In genomic region chr16:15967223-15967546, GRCh38 we compare ENCODE assay signal across 17 cellular contexts. TPM values are rescaled to one million over a fixed set of nuclear protein-coding genes. Genes with fewer than 3 reads are reported as not detected.
A peak's percentile ranks its signal among the peaks of the same experiment; 100 is the strongest.
DNase-seq lines count a peak whose midpoint lies in the region; ATAC-seq and TF ChIP-seq lines count a peak whose summit lies in the region.
"Had no signal": no experiment of that assay in that cellular context is flagged by ENCODE, and none has a peak within 500 bp of the region (broad histone marks: within the 10 kb centered on the region; RNA-seq: fewer than 3 reads in every experiment).

No MANE protein-coding gene starts in this region.

- H3K4me3 ChIP-seq in IMR-90 (ENCODE audit: insufficient read depth, low read depth, low read length) (no peak overlapping the region), sigmoid colon (no peak overlapping the region), adrenal gland (no peak overlapping the region)
- H3K4me3 ChIP-seq: heart right ventricle, suprapubic skin had no signal

- BruUV-seq in IMR-90 (replicated peaks; lab: Mats Ljungman, UMichigan) = no TSS peak

- no peak overlapping the region for H3K4me3 Mint-ChIP-seq in activated CD4-positive, alpha-beta T cell treated with anti-CD3 and anti-CD28 coated beads, Interleukin-2, amount 10 ng/mL, durations not matched to agents 7 days and 5 days
- no peak overlapping the region for H3K4me3 Mint-ChIP-seq in activated CD4-positive, alpha-beta T cell treated with anti-CD3 and anti-CD28 coated beads for 36 hours
- no peak overlapping the region for H3K4me3 Mint-ChIP-seq in chondrocyte (ENCODE audit: unreplicated experiment)
- no peak overlapping the region for H3K4me3 Mint-ChIP-seq in endothelial cell (ENCODE audit: unreplicated experiment)

- peak overlapping the region; percentile 9 to 51; a peak in 1 of 4 replicates for H4K8ac ChIP-seq in IMR-90 (ENCODE audit: low read depth in 2 of 2, low read length in 2 of 2)

- no peak for ATAC-seq in activated CD4-positive, alpha-beta T cell treated with anti-CD3 and anti-CD28 coated beads for 36 hours
- ATAC-seq in IMR-90 (ENCODE audit: low read depth) (peak; percentile 15), GM19455 (IDR thresholded peaks at IDR 0.05; ENCODE audit: unreplicated experiment) (no peak)

- H2BK120ac ChIP-seq in IMR-90 (ENCODE audit: low read depth, low read length) = peak overlapping the region; percentile 50

- no peak for DNase-seq in activated CD4-positive, alpha-beta T cell treated with anti-CD3 and anti-CD28 coated beads, Interleukin-2, amount 10 ng/mL, durations not matched to agents 7 days and 5 days
- no peak for DNase-seq in activated CD4-positive, alpha-beta T cell treated with anti-CD3 and anti-CD28 coated beads for 36 hours
- no peak for DNase-seq in IMR-90
- DNase-seq in chondrocyte (ENCODE audit: low spot score) = no peak
- no peak for DNase-seq in sigmoid colon
- DNase-seq in endothelial cell (ENCODE audit: low spot score) = no peak
- no peak for DNase-seq in adrenal gland
- DNase-seq: activated effector memory CD4-positive, alpha-beta T cell treated with Interleukin-2 at 50 U/mL for 16 hours; erythroblast; GDM1; heart right ventricle; NCI-H146; NCI-H345; stimulated activated CD4-positive, alpha-beta T cell treated with anti-CD3 and anti-CD28 coated beads, Interleukin-4, amount 100 ng/mL, for 1 hour; stimulated activated CD8-positive, alpha-beta memory T cell treated with anti-CD3 and anti-CD28 coated beads, Interleukin-4, amount 100 ng/mL, for 48 hours had no signal

- H3K4ac ChIP-seq in IMR-90 (ENCODE audit: low read depth, low read length) = peak overlapping the region; percentile 56

- H3K9me1 ChIP-seq in IMR-90 (ENCODE audit: insufficient read depth, low read length) = peaks cover 35% of the 10 kb centered on the region

- H3K9ac ChIP-seq in IMR-90 (ENCODE audit: low read depth, low read length) = no peak overlapping the region

- H2BK15ac ChIP-seq in IMR-90 (ENCODE audit: low read depth, low read length) = peak overlapping the region; percentile 5; the same call in 1 of the 3 replicates

- peaks cover 24% of the 10 kb centered on the region for H3K36me3 ChIP-seq in IMR-90 (ENCODE audit: control insufficient read depth, insufficient read depth, low read length)
- no peaks in the 10 kb centered on the region for H3K36me3 ChIP-seq in sigmoid colon
- no peaks in the 10 kb centered on the region for H3K36me3 ChIP-seq in adrenal gland (replicated peaks in 1 of 2)
- H3K36me3 ChIP-seq: suprapubic skin had no signal

- H3K27ac Mint-ChIP-seq in activated CD4-positive, alpha-beta T cell treated with anti-CD3 and anti-CD28 coated beads, Interleukin-2, amount 10 ng/mL, durations not matched to agents 7 days and 5 days = peak overlapping the region; percentile 36
- H3K27ac Mint-ChIP-seq in activated CD4-positive, alpha-beta T cell treated with anti-CD3 and anti-CD28 coated beads for 36 hours = no peak overlapping the region
- peak overlapping the region; percentile 49 for H3K27ac Mint-ChIP-seq in chondrocyte (ENCODE audit: unreplicated experiment)
- no peak overlapping the region for H3K27ac Mint-ChIP-seq in endothelial cell (ENCODE audit: unreplicated experiment)

- dilution Hi-C loops in IMR-90 (cut with HindIII; ENCODE audit: low sequenced_read_pairs, unreplicated experiment) = no loop called here

- in situ Hi-C loops in IMR-90 (cut with MboI; ENCODE audit: low sequenced_read_pairs) = no loop called here

- H3K4me2 ChIP-seq in IMR-90 (ENCODE audit: low read depth, low read length) = peak overlapping the region; percentile 64

- no peak for TF ChIP-seq RAD21 in IMR-90 (IDR thresholded peaks at IDR 0.05; ENCODE audit: low read length)

- H2AK5ac ChIP-seq in IMR-90 (ENCODE audit: low read depth, low read length) = no peak overlapping the region

- peaks cover 33% of the 10 kb centered on the region for H3K9me3 Mint-ChIP-seq in activated CD4-positive, alpha-beta T cell treated with anti-CD3 and anti-CD28 coated beads, Interleukin-2, amount 10 ng/mL, durations not matched to agents 7 days and 5 days
- peaks cover 25% of the 10 kb centered on the region for H3K9me3 Mint-ChIP-seq in activated CD4-positive, alpha-beta T cell treated with anti-CD3 and anti-CD28 coated beads for 36 hours (ENCODE audit: low read depth)
- H3K9me3 Mint-ChIP-seq in chondrocyte (ENCODE audit: low read depth) (peaks cover 1% of the 10 kb centered on the region), endothelial cell (ENCODE audit: unreplicated experiment) (no peaks in the 10 kb centered on the region)

- peak overlapping the region; percentile 58 for H2BK20ac ChIP-seq in IMR-90 (ENCODE audit: low read depth, low read length)

- POLR2A ChIA-PET in activated CD4-positive, alpha-beta T cell treated with anti-CD3 and anti-CD28 coated beads, Interleukin-2, amount 10 ng/mL, durations not matched to agents 7 days and 5 days (lab: Charles Lee) = no interaction called here
- POLR2A ChIA-PET in activated CD4-positive, alpha-beta T cell treated with anti-CD3 and anti-CD28 coated beads for 36 hours (lab: Charles Lee) = no interaction called here
- POLR2A ChIA-PET in IMR-90 (lab: Charles Lee; ENCODE audit: unreplicated experiment) = interaction anchor here (0.5 kb wide), 1 partner anchor 109 kb away, joined by 3 read pairs; no protein-coding TSS in a partner anchor

- no peak for TF ChIP-seq EP300 in sigmoid colon (IDR thresholded peaks at IDR 0.05)

- peak overlapping the region; percentile 16; the same call in 1 of the 2 replicates for H4K5ac ChIP-seq in IMR-90 (ENCODE audit: low read depth, low read length)

- H2AFZ ChIP-seq in IMR-90 (replicated peaks; ENCODE audit: low read length, poor library complexity) = no peak overlapping the region

- TF ChIP-seq POLR2A in IMR-90 (IDR thresholded peaks at IDR 0.05; ENCODE audit: low read depth, low read length) (no peak), sigmoid colon (IDR thresholded peaks at IDR 0.05) (no peak), adrenal gland (IDR thresholded peaks at IDR 0.05) (no peak)

- H3K27ac ChIP-seq in IMR-90 (ENCODE audit: insufficient read depth, low read length) (peak overlapping the region; percentile 61; the same call in 1 of the 2 replicates), sigmoid colon (peak overlapping the region; percentile 23 to 66 (median 64)), adrenal gland (peak overlapping the region in 1 of 5 donors; percentile 49)
- H3K27ac ChIP-seq: heart right ventricle, suprapubic skin had no signal

- H2AK9ac ChIP-seq in IMR-90 (replicated peaks; ENCODE audit: low read depth, low read length, poor library complexity) = peak overlapping the region; percentile 96

- H3K18ac ChIP-seq in IMR-90 (ENCODE audit: low read depth, low read length) = peak overlapping the region; percentile 19; the same call in 1 of the 2 replicates

- H3K27me3 ChIP-seq in IMR-90 (ENCODE audit: control insufficient read depth, insufficient read depth, low read length) (no peaks in the 10 kb centered on the region), sigmoid colon (no peaks in the 10 kb centered on the region), adrenal gland (no peaks in the 10 kb centered on the region)
- H3K27me3 ChIP-seq: heart right ventricle, suprapubic skin had no signal

- peaks cover 80% of the 10 kb centered on the region for H4K20me1 ChIP-seq in IMR-90 (ENCODE audit: insufficient read depth, low read length)

- peak overlapping the region; percentile 72 for H2BK5ac ChIP-seq in IMR-90 (ENCODE audit: low read depth, low read length, poor library complexity, severe bottlenecking)

- CTCF ChIA-PET in activated CD4-positive, alpha-beta T cell treated with anti-CD3 and anti-CD28 coated beads, Interleukin-2, amount 10 ng/mL, durations not matched to agents 7 days and 5 days (lab: Charles Lee) = interaction anchor here (0.7 to 1.2 kb wide), 3 partner anchors 10 to 71 kb away, joined by 3 to 5 read pairs (median 3); no protein-coding TSS in a partner anchor
- CTCF ChIA-PET in activated CD4-positive, alpha-beta T cell treated with anti-CD3 and anti-CD28 coated beads for 36 hours (lab: Charles Lee) = no interaction called here
- CTCF ChIA-PET in IMR-90 (lab: Yijun Ruan, JAX) = no interaction called here

- H3K79me1 ChIP-seq in IMR-90 (ENCODE audit: low read depth in 1 of 2, low read length in 2 of 2) = peaks cover 12 to 83% of the 10 kb centered on the region in 2 experiments; a peak in 3 of 4 replicates

- H3K36me3 Mint-ChIP-seq in activated CD4-positive, alpha-beta T cell treated with anti-CD3 and anti-CD28 coated beads, Interleukin-2, amount 10 ng/mL, durations not matched to agents 7 days and 5 days (ENCODE audit: low read depth) = peaks cover 77% of the 10 kb centered on the region
- H3K36me3 Mint-ChIP-seq in activated CD4-positive, alpha-beta T cell treated with anti-CD3 and anti-CD28 coated beads for 36 hours (ENCODE audit: low read depth) = peaks cover 44% of the 10 kb centered on the region
- peaks cover under 1% of the 10 kb centered on the region for H3K36me3 Mint-ChIP-seq in chondrocyte (ENCODE audit: low read depth)
- H3K36me3 Mint-ChIP-seq in endothelial cell (ENCODE audit: low read depth, unreplicated experiment) = peaks cover 23% of the 10 kb centered on the region

- H3K56ac ChIP-seq in IMR-90 (ENCODE audit: extremely low read depth, insufficient read depth, low read length) = no peak overlapping the region

- no peaks in the 10 kb centered on the region for H3K27me3 Mint-ChIP-seq in activated CD4-positive, alpha-beta T cell treated with anti-CD3 and anti-CD28 coated beads, Interleukin-2, amount 10 ng/mL, durations not matched to agents 7 days and 5 days
- H3K27me3 Mint-ChIP-seq in activated CD4-positive, alpha-beta T cell treated with anti-CD3 and anti-CD28 coated beads for 36 hours = no peaks in the 10 kb centered on the region
- no peaks in the 10 kb centered on the region for H3K27me3 Mint-ChIP-seq in chondrocyte (ENCODE audit: low read depth)
- H3K27me3 Mint-ChIP-seq in endothelial cell (ENCODE audit: unreplicated experiment) = peaks cover 2% of the 10 kb centered on the region

- no peak overlapping the region; the same call in 1 of the 2 replicates for H3K23ac ChIP-seq in IMR-90 (ENCODE audit: low read depth, low read length)

- TF ChIP-seq CTCF in IMR-90 (conservative IDR thresholded peaks at IDR 0.05; ENCODE audit: low read depth, low read length) (no peak), chondrocyte (IDR thresholded peaks at IDR 0.05) (no peak), sigmoid colon (IDR thresholded peaks at IDR 0.05) (no peak), endothelial cell (IDR thresholded peaks at IDR 0.05; ENCODE audit: unreplicated experiment) (no peak), adrenal gland (IDR thresholded peaks at IDR 0.05) (no peak)

- H4K91ac ChIP-seq in IMR-90 (ENCODE audit: insufficient read depth, low read depth, low read length) = peak overlapping the region; percentile 43

- H3K4me1 Mint-ChIP-seq in activated CD4-positive, alpha-beta T cell treated with anti-CD3 and anti-CD28 coated beads, Interleukin-2, amount 10 ng/mL, durations not matched to agents 7 days and 5 days = peaks cover 30% of the 10 kb centered on the region
- H3K4me1 Mint-ChIP-seq in activated CD4-positive, alpha-beta T cell treated with anti-CD3 and anti-CD28 coated beads for 36 hours = peaks cover 39% of the 10 kb centered on the region
- H3K4me1 Mint-ChIP-seq in chondrocyte (ENCODE audit: low read depth) = peaks cover 66% of the 10 kb centered on the region
- H3K4me1 Mint-ChIP-seq in endothelial cell (ENCODE audit: unreplicated experiment) = peaks cover 7% of the 10 kb centered on the region

- 89% methylated on average over 1 of the region's 2 CpGs; no CpG with 5 or more reads in 1 of the 2 experiments for WGBS in IMR-90 (ENCODE audit: extremely low coverage in 2 of 2, insufficient read length in 1 of 2), 2 experiments
- 74 to 86% methylated on average over 2 of the region's 2 CpGs for WGBS in sigmoid colon, 2 donors
- 71 to 96% (median 86%) methylated on average over 2 of the region's 2 CpGs for WGBS in adrenal gland, 4 donors

- intact Hi-C loops in activated CD4-positive, alpha-beta T cell treated with anti-CD3 and anti-CD28 coated beads for 36 hours (cut with DNase I, micrococcal nuclease) = no loop called here
- intact Hi-C loops in IMR-90 (cut with micrococcal nuclease) = no loop called here
- intact Hi-C loops in sigmoid colon (cut with DNase I) = no loop called here
- intact Hi-C loops in adrenal gland (cut with DNase I) = no loop called here

- peak overlapping the region; percentile 24; the same call in 1 of the 2 replicates for H3K14ac ChIP-seq in IMR-90 (replicated peaks; ENCODE audit: low read depth, low read length)

- peaks cover 40% of the 10 kb centered on the region for H3K4me1 ChIP-seq in IMR-90 (ENCODE audit: control insufficient read depth, insufficient read depth, low read length)
- peaks cover 0 to 54% (median 48%) of the 10 kb centered on the region in 4 donors for H3K4me1 ChIP-seq in sigmoid colon
- peaks cover 0 to 16% of the 10 kb centered on the region in 2 donors for H3K4me1 ChIP-seq in adrenal gland (replicated peaks in 1 of 2)

- H3K9me3 ChIP-seq in IMR-90 (ENCODE audit: control insufficient read depth, insufficient read depth, low read length) (no peaks in the 10 kb centered on the region), sigmoid colon (peaks cover 0 to 3% (median under 1%) of the 10 kb centered on the region in 4 donors), adrenal gland (replicated peaks in 1 of 3) (no peaks in the 10 kb centered on the region)
- H3K9me3 ChIP-seq: suprapubic skin had no signal

RNA-seq across cellular contexts. Expression of gene ABCC1, which starts 17.8 kb away (rescaled TPM):
- total RNA-seq in activated CD4-positive, alpha-beta T cell treated with anti-CD3 and anti-CD28 coated beads, Interleukin-2, amount 10 ng/mL, durations not matched to agents 7 days and 5 days = 10 to 100 TPM; 51.7 to 55.2 TPM
- 10 to 100 TPM; 57.8 to 65.1 TPM for total RNA-seq in activated CD4-positive, alpha-beta T cell treated with anti-CD3 and anti-CD28 coated beads for 36 hours
- total RNA-seq in IMR-90 (2012; rRNA removed) (34.4 and 39.4 TPM in 2 replicates), chondrocyte (47.9 to 118 TPM (median 48.3 TPM) in 3 replicates), sigmoid colon (10 to 100 TPM; 22.5 to 51.8 (median 32.5) TPM), endothelial cell (ENCODE audit: unreplicated experiment) (21.8 TPM), adrenal gland (10 to 100 TPM; 23.2 to 38.8 (median 31.3) TPM)
- polyA plus RNA-seq in IMR-90 (2012; rRNA removed) (61.8 and 66.0 TPM in 2 replicates), sigmoid colon (10 to 100 TPM in 1 of 3 donors, 1 to 10 TPM in 2; 1.8 to 17.6 (median 1.8) TPM), adrenal gland (10 to 100 TPM; 12.4 to 21.7 (median 13.1) TPM)
- 42.5 and 75.2 TPM in 2 replicates for polyA plus RNA-seq in IMR-90 (2012; cell fraction: cytosol; rRNA removed)
- 126 and 203 TPM in 2 replicates for polyA plus RNA-seq in IMR-90 (2012; cell fraction: nucleus; rRNA removed; ENCODE audit: low replicate concordance)

Comparison
In these comparisons a context has a peak if more than half of its experiments do, and no peak if none do; other contexts are left out.
1. H3K27ac Mint-ChIP-seq: peak in activated CD4-positive, alpha-beta T cell treated with anti-CD3 and anti-CD28 coated beads, Interleukin-2, amount 10 ng/mL, durations not matched to agents 7 days and 5 days (single experiment) and chondrocyte (single experiment); none in activated CD4-positive, alpha-beta T cell treated with anti-CD3 and anti-CD28 coated beads for 36 hours (single experiment) and endothelial cell (single experiment).